Comparison of ENCODE assay signal across 16 cellular contexts in genomic region chr5:62632181-62632580, GRCh38. TPM values are rescaled to one million over a fixed set of nuclear protein-coding genes. Genes with fewer than 3 reads are reported as not detected.
DNase-seq lines count a peak whose midpoint lies in the region; ATAC-seq, FAIRE-seq and TF ChIP-seq lines count a peak whose summit lies in the region.
"Had no signal": no experiment of that assay in that cellular context is flagged by ENCODE, and none has a peak within 500 bp of the region (broad histone marks: within the 10 kb centered on the region; RNA-seq: fewer than 3 reads in every experiment).

No MANE protein-coding gene starts in this region.

- no peak overlapping the region for H2BK12ac ChIP-seq in H1 (ENCODE audit: low read depth, low read length)

- no peak for ATAC-seq in CD4-positive, alpha-beta T cell (ENCODE audit: poor library complexity)
- no peak for ATAC-seq in PC-3
- ATAC-seq in right lobe of liver, result no peak
- ATAC-seq: A549; CD8-positive, alpha-beta T cell; HepG2 had no signal

- H3K79me2 ChIP-seq in PC-3 (ENCODE audit: low read length) (no peaks in the 10 kb centered on the region), H1 (ENCODE audit: control insufficient read depth in 1 of 2, insufficient read depth in 2 of 2, low read length in 2 of 2) (no peaks in the 10 kb centered on the region)

- CTCF ChIA-PET in CD4-positive, alpha-beta T cell (lab: Charles Lee), result interaction anchor here (1.1 kb wide), 1 partner anchor 172 kb away, joined by 3 read pairs; no protein-coding TSS in a partner anchor
- CTCF ChIA-PET in PC-3 (lab: Charles Lee) (no interaction called here), H1 (lab: Charles Lee; ENCODE audit: partially characterized antibody) (interaction anchor here (0.6 to 1.1 kb wide), 3 partner anchors 12 to 1657 kb away, joined by 3 to 6 read pairs (median 4); no protein-coding TSS in a partner anchor)

- H3K4me3 ChIP-seq in PC-3 (ENCODE audit: low read length) (no peak overlapping the region), H1 (ENCODE audit: extremely low read depth in 1 of 4, insufficient read depth in 2 of 4, low read depth in 3 of 4, low read length in 4 of 4) (no peak overlapping the region), right lobe of liver (no peak overlapping the region)
- H3K4me3 ChIP-seq: A549, HAP-1 had no signal

- H4K8ac ChIP-seq in H1 (ENCODE audit: extremely low read depth, insufficient read depth, low read length), result no peak overlapping the region

- intact Hi-C loops in CD4-positive, alpha-beta T cell (cut with DNase I, micrococcal nuclease), result loop anchor here (1.0 to 5.0 kb wide), 2 partner anchors 170 to 172 kb away; no protein-coding TSS in a partner anchor
- intact Hi-C loops in PC-3 (cut with micrococcal nuclease) (no loop called here), right lobe of liver (cut with DNase I) (no loop called here)

- no peaks in the 10 kb centered on the region for H3K9me2 ChIP-seq in PC-3 (replicated peaks; ENCODE audit: low read length)

- TF ChIP-seq CTCF in CD4-positive, alpha-beta T cell (IDR thresholded peaks at IDR 0.05), result peak; percentile 30
- TF ChIP-seq CTCF in PC-3 (conservative IDR thresholded peaks at IDR 0.05; ENCODE audit: low read depth, low read length), result 0 out of 2 replicates have a peak, but pooled peaks have one; percentile 19
- no peak for TF ChIP-seq CTCF in H1 (IDR thresholded peaks at IDR 0.05; ENCODE audit: control extremely low read depth in 1 of 3, insufficient read depth in 1 of 3, low read depth in 1 of 3, low read length in 3 of 3)
- TF ChIP-seq CTCF in right lobe of liver (IDR thresholded peaks at IDR 0.05), result no peak

- H3K4me1 ChIP-seq in PC-3 (ENCODE audit: insufficient read depth, low read length) (no peaks in the 10 kb centered on the region), H1 (replicated peaks in 1 of 4; ENCODE audit: control insufficient read depth in 3 of 4, insufficient read depth in 4 of 4, low read length in 3 of 4) (peaks cover 0 to 4% (median 2%) of the 10 kb centered on the region in 4 experiments; a peak in 2 of 7 replicates), right lobe of liver (no peaks in the 10 kb centered on the region)
- H3K4me1 ChIP-seq: A549, HAP-1 had no signal

- H2BK120ac ChIP-seq in H1 (replicated peaks; ENCODE audit: low read depth, low read length), result no peak overlapping the region

- H3K27ac Mint-ChIP-seq in CD4-positive, alpha-beta T cell, result no peak overlapping the region
- H3K27ac Mint-ChIP-seq: CD8-positive, alpha-beta T cell; IgD-negative memory B cell had no signal

- no peak overlapping the region for H2AFZ ChIP-seq in PC-3 (ENCODE audit: low read length)
- H2AFZ ChIP-seq in H1 (ENCODE audit: low read length), result no peak overlapping the region

- H3F3A ChIP-seq in PC-3 (ENCODE audit: low read length, unreplicated experiment), result no peaks in the 10 kb centered on the region

- no peaks in the 10 kb centered on the region for H3K36me3 ChIP-seq in PC-3 (ENCODE audit: low read depth, low read length)
- peaks cover 0 to 2% (median 0%) of the 10 kb centered on the region in 4 experiments; a peak in 2 of 8 replicates for H3K36me3 ChIP-seq in H1 (ENCODE audit: control insufficient read depth in 2 of 4, insufficient read depth in 4 of 4, low read length in 3 of 4)
- no peaks in the 10 kb centered on the region for H3K36me3 ChIP-seq in right lobe of liver

- TF ChIP-seq EP300 in H1 (IDR thresholded peaks at IDR 0.05; ENCODE audit: borderline replicate concordance in 1 of 2, low read depth in 2 of 2, low read length in 2 of 2), result no peak

- H4K91ac ChIP-seq in H1 (replicated peaks; ENCODE audit: insufficient read length, low read length), result no peak overlapping the region

- H3K9me3 Mint-ChIP-seq in CD4-positive, alpha-beta T cell, result no peaks in the 10 kb centered on the region
- H3K9me3 Mint-ChIP-seq: CD8-positive, alpha-beta T cell had no signal

- TF ChIP-seq POLR2A in H1 (IDR thresholded peaks at IDR 0.05; ENCODE audit: control extremely low read depth in 1 of 2, low read depth in 2 of 2, low read length in 2 of 2) (no peak), right lobe of liver (IDR thresholded peaks at IDR 0.05) (no peak)

- no peak overlapping the region for H3K4me2 ChIP-seq in PC-3 (ENCODE audit: low read length)
- H3K4me2 ChIP-seq in H1 (ENCODE audit: insufficient read depth in 1 of 2, low read depth in 2 of 2, low read length in 2 of 2), result no peak overlapping the region
- H3K4me2 ChIP-seq: A549 had no signal

- peaks cover 43% of the 10 kb centered on the region for H3K36me3 Mint-ChIP-seq in CD4-positive, alpha-beta T cell (ENCODE audit: low read depth)

- H3K23me2 ChIP-seq in H1 (ENCODE audit: low read depth, low read length), result no peaks in the 10 kb centered on the region

- H3K14ac ChIP-seq in H1 (ENCODE audit: insufficient read length), result no peak overlapping the region

- H3K27me3 ChIP-seq in CD4-positive, alpha-beta T cell (ENCODE audit: control insufficient read depth, insufficient read depth, low read length), result no peaks in the 10 kb centered on the region
- H3K27me3 ChIP-seq in PC-3 (ENCODE audit: low read length), result no peaks in the 10 kb centered on the region
- H3K27me3 ChIP-seq in H1 (replicated peaks in 1 of 4; ENCODE audit: control insufficient read depth in 3 of 4, extremely low read depth in 1 of 4, insufficient read depth in 3 of 4, low read length in 3 of 4), result no peaks in the 10 kb centered on the region
- H3K27me3 ChIP-seq in right lobe of liver, result no peaks in the 10 kb centered on the region

- FAIRE-seq in H1 (lab: Jason Lieb, UNC), result no peak
- FAIRE-seq: A549, G401.6, GM12891, HepG2 had no signal

- no peak overlapping the region for H2BK15ac ChIP-seq in H1 (ENCODE audit: low read length)

- 89% methylated on average over 3 of the region's 3 CpGs; no CpG with 5 or more reads in 1 of the 2 experiments for WGBS in H1 (ENCODE audit: extremely low coverage in 1 of 2, insufficient coverage in 1 of 2, insufficient read length in 1 of 2, insufficient replicate concordance in 2 of 2, low coverage in 1 of 2, low lambda C conversion rate in 2 of 2, missing lambda C conversion rate in 1 of 2), 2 experiments
- WGBS in right lobe of liver (ENCODE audit: insufficient coverage, low coverage, low lambda C conversion rate, missing lambda C conversion rate), result 82% methylated on average over 3 of the region's 3 CpGs

- no peaks in the 10 kb centered on the region for H3K27me3 Mint-ChIP-seq in CD4-positive, alpha-beta T cell
- H3K27me3 Mint-ChIP-seq: IgD-negative memory B cell had no signal

- no peak overlapping the region for H3K4me3 Mint-ChIP-seq in CD4-positive, alpha-beta T cell
- H3K4me3 Mint-ChIP-seq: CD8-positive, alpha-beta T cell; IgD-negative memory B cell had no signal

- H2AK5ac ChIP-seq in H1 (ENCODE audit: low read depth, low read length), result no peak overlapping the region

- no peaks in the 10 kb centered on the region for H3K79me1 ChIP-seq in H1 (ENCODE audit: low read depth, low read length)

- no TSS peak for BruUV-seq in PC-3 (replicated peaks; lab: Mats Ljungman, UMichigan)

- H3K23ac ChIP-seq in H1 (ENCODE audit: insufficient read length), result no peak overlapping the region

- no peak overlapping the region for H3K18ac ChIP-seq in H1 (ENCODE audit: extremely low read depth, low read length)

- TF ChIP-seq RAD21 in H1 (IDR thresholded peaks at IDR 0.05 in 1 of 2, conservative IDR thresholded peaks at IDR 0.05 in 1 of 2; ENCODE audit: low read depth in 2 of 2, low read length in 2 of 2), result no peak

- POLR2A ChIA-PET in CD4-positive, alpha-beta T cell (lab: Charles Lee), result no interaction called here
- POLR2A ChIA-PET in PC-3 (lab: Charles Lee; ENCODE audit: unreplicated experiment) (no interaction called here), H1 (lab: Charles Lee; ENCODE audit: partially characterized antibody) (no interaction called here)

- H3K27ac ChIP-seq in CD4-positive, alpha-beta T cell (ENCODE audit: low read depth, low read length), result no peak overlapping the region
- no peak overlapping the region for H3K27ac ChIP-seq in PC-3 (ENCODE audit: low read length)
- H3K27ac ChIP-seq in H1 (ENCODE audit: low read depth, low read length), result 0 out of 2 replicates have a peak overlapping the region, but pooled peaks have one; percentile 13
- H3K27ac ChIP-seq in right lobe of liver, result no peak overlapping the region
- H3K27ac ChIP-seq: A549, C4-2B had no signal

- H3K4me1 Mint-ChIP-seq in CD4-positive, alpha-beta T cell (ENCODE audit: low read depth), result no peaks in the 10 kb centered on the region
- H3K4me1 Mint-ChIP-seq: IgD-negative memory B cell had no signal

- no peak overlapping the region for H3K4ac ChIP-seq in H1 (replicated peaks; ENCODE audit: insufficient read length, low read depth, low read length)

- H4K5ac ChIP-seq in H1 (ENCODE audit: insufficient read length, low read depth, low read length), result no peak overlapping the region

- no peak overlapping the region for H2BK5ac ChIP-seq in H1 (ENCODE audit: low read depth, low read length)

- no peaks in the 10 kb centered on the region for H3K9me3 ChIP-seq in CD4-positive, alpha-beta T cell (ENCODE audit: control insufficient read depth, low read length)
- H3K9me3 ChIP-seq in PC-3 (ENCODE audit: low read length), result no peaks in the 10 kb centered on the region
- no peaks in the 10 kb centered on the region for H3K9me3 ChIP-seq in H1 (ENCODE audit: insufficient read depth in 2 of 2, low read depth in 1 of 2, low read length in 1 of 2)
- no peaks in the 10 kb centered on the region for H3K9me3 ChIP-seq in right lobe of liver
- H3K9me3 ChIP-seq: A549, HAP-1 had no signal

- H4K20me1 ChIP-seq in PC-3 (ENCODE audit: low read length) (no peaks in the 10 kb centered on the region), H1 (replicated peaks in 1 of 2; ENCODE audit: control insufficient read depth in 1 of 2, insufficient read depth in 2 of 2, low read length in 2 of 2) (no peaks in the 10 kb centered on the region)

- DNase-seq in CD4-positive, alpha-beta T cell, result no peak
- DNase-seq in PC-3, result no peak
- no peak for DNase-seq in H1 (ENCODE audit: low read depth in 1 of 2, low spot score in 2 of 2)
- DNase-seq in A172 (ENCODE audit: low spot score), result no peak
- no peak for DNase-seq in right lobe of liver
- DNase-seq in hepatic stellate cell (ENCODE audit: low spot score), result no peak
- DNase-seq: AML-193; Calu3; CD8-positive, alpha-beta T cell had no signal

- no peak overlapping the region for H3K56ac ChIP-seq in H1 (replicated peaks; ENCODE audit: insufficient read length, low read depth, low read length)

- H3K9ac ChIP-seq in PC-3 (ENCODE audit: low read length), result no peak overlapping the region
- H3K9ac ChIP-seq in H1 (replicated peaks in 1 of 4; ENCODE audit: extremely low read depth in 1 of 4, low read depth in 3 of 4, low read length in 3 of 4), result no peak overlapping the region

- H2BK20ac ChIP-seq in H1 (ENCODE audit: low read length), result no peak overlapping the region

RNA-seq across cellular contexts. Expression of gene LRRC70, which starts 53.6 kb away (rescaled TPM):
- 1 to 10 TPM; 6.1 to 7.3 TPM for total RNA-seq in CD4-positive, alpha-beta T cell
- 1.5 and 1.6 TPM in 2 replicates for total RNA-seq in PC-3 (2014; rRNA removed)
- 0.17 and 0.67 TPM in 2 replicates for total RNA-seq in H1 (2021; fragmentation: NEBNext Ultra II Directional; extraction: Animal tissue kit (Norgen Biotek cat#: 25700))
- 0.16 and 0.62 TPM in 2 replicates for polyA plus RNA-seq in H1 (2011; rRNA removed)
- polyA plus RNA-seq in H1 (2011; cell fraction: cytosol; rRNA removed), result 0.25 TPM
- 0.44 TPM for polyA plus RNA-seq in H1 (2011; cell fraction: nucleus; rRNA removed)
- polyA plus RNA-seq in H1 (2012, experiment 1 of 2), result 0.09 to 0.30 TPM (median 0.10 TPM) in 4 replicates
- not detected for polyA plus RNA-seq in H1 (2012, experiment 2 of 2)
- polyA plus RNA-seq in H1 (2013, experiment 1 of 2), result 0.10 TPM
- 0.09 TPM for polyA plus RNA-seq in H1 (2013, experiment 2 of 2)
- polyA minus RNA-seq in H1 (2011; rRNA and poly(A)+ RNA removed), result 2.2 and 3.9 TPM in 2 replicates
- polyA minus RNA-seq in H1 (2011; cell fraction: cytosol; rRNA and poly(A)+ RNA removed), result 1.5 TPM
- polyA minus RNA-seq in H1 (2011; cell fraction: nucleus; rRNA and poly(A)+ RNA removed), result 12.8 TPM
- total RNA-seq in A172 (2014; rRNA removed; shearing (Covaris generic)), result 0.36 and 1.4 TPM in 2 replicates
- total RNA-seq in right lobe of liver, result 1 to 10 TPM in 4 of 6 experiments, under 1 TPM in 2; 0.37 to 1.7 (median 1.1) TPM
- polyA plus RNA-seq: IgD-negative memory B cell had no signal

Comparison
In these comparisons a context has a peak if more than half of its experiments do, and no peak if none do; other contexts are left out.
1. CTCF ChIP-seq: peak in CD4-positive, alpha-beta T cell (single experiment) and PC-3 (single experiment); none in H1 (0 of 3) and right lobe of liver (0 of 4).
2. intact Hi-C loops: an anchor here in CD4-positive, alpha-beta T cell (1.0 to 5.0 kb wide); none called in PC-3 and right lobe of liver.